Comparison of ENCODE assay signal across 8 cellular contexts in the genomic region with DNA sequence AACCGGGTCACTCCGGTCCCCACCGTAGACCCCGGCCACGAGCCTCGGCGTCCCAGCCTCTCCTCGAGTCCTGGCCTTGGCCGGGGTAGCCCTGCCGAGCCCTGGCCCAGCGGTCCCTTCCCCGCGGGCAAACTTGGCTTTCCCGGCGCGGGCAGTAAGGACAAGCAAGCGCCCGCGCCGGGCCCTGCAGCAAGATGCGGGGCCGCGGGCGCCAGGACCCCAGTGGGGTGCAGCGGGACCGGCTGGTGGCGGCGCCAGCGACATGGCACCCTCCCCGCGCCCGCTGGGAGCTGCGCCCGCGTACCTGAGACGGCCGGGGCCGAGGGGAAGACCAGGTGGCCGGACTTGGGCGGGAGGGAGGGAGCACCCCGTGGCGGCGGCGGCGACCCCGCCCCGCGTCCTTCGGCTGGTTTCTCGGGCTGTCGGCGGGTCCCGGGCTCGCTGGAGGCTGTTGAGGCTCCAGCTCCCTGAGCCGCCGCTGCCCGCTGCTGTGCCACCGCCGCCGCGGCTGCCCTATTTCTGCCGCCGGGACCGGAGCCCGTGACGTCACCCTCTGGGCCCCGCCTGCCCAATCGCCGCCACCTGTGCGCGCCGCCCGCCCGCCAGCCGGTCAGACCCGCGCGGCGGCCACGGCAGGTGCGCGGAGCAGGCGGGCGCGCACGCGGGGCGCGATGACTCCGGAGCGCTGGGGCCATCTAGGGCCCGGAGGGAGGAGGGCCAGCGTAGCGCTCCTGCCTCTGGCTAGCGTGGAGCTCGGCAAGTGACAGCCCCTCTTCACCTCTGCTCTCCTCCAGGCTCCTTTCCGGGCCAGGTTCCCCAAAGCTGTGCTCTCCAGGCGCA. TPM values are rescaled to one million over a fixed set of nuclear protein-coding genes. Genes with fewer than 3 reads are reported as not detected.
DNase-seq lines count a peak whose midpoint lies in the region; ATAC-seq and TF ChIP-seq lines count a peak whose summit lies in the region.

A gene (minus strand): TSS at position 521 of the 840 bp plus-strand sequence.

- H3K4me1 ChIP-seq in breast epithelium (peaks cover 0 to 10% of the 10 kb centered on the region in 2 donors), stomach (peaks cover 21 to 27% (median 25%) of the 10 kb centered on the region in 4 donors), osteoblast (ENCODE audit: insufficient read depth, low read length) (no peaks in the 10 kb centered on the region)

- no peak within 1 kb of the TSS for H2AFZ ChIP-seq in osteoblast (ENCODE audit: low read length)

- H3K79me2 ChIP-seq in osteoblast (ENCODE audit: insufficient read depth, low read length): no peaks in the 10 kb centered on the region

- H3K36me3 ChIP-seq in breast epithelium: no peaks in the 10 kb centered on the region
- no peaks in the 10 kb centered on the region for H3K36me3 ChIP-seq in stomach
- no peaks in the 10 kb centered on the region for H3K36me3 ChIP-seq in osteoblast (ENCODE audit: insufficient read depth, low read length)

- intact Hi-C loops in breast epithelium (cut with DNase I; ENCODE audit: low total_unique reads): no loop called here
- intact Hi-C loops in lower leg skin (cut with DNase I; ENCODE audit: low total_unique reads): loop anchor here (10.0 kb wide), 1 partner anchor 917 kb away; no protein-coding TSS in a partner anchor
- intact Hi-C loops in stomach (cut with DNase I; ENCODE audit: low total_unique reads): no loop called here
- intact Hi-C loops in posterior vena cava (cut with DNase I): no loop called here

- DNase-seq in GM13977 (ENCODE audit: low spot score) (peak; percentile 59), NCI-H510A treated with DMSO at 0.1 percent for 48 hours (lab: John Stamatoyannopoulos, UW) (peak; percentile 51), breast epithelium (ENCODE audit: low spot score in 2 of 2) (peak in 1 of 2 donors; percentile 71), lower leg skin (ENCODE audit: low spot score in 2 of 2) (no peak), stomach (peak; percentile 67), osteoblast (ENCODE audit: insufficient read length, low spot score, missing footprints) (no peak), posterior vena cava (ENCODE audit: low spot score) (no peak)

- no peak for TF ChIP-seq EP300 in stomach (IDR thresholded peaks at IDR 0.05)

- H3K4me3 ChIP-seq in breast epithelium: peak within 1 kb of the TSS; percentile 22 to 64 (median 52)
- H3K4me3 ChIP-seq in lower leg skin (ENCODE audit: low read depth, poor library complexity, severe bottlenecking): peak within 1 kb of the TSS; percentile 10
- peak within 1 kb of the TSS; percentile 44 to 63 (median 52) for H3K4me3 ChIP-seq in stomach
- no peak within 1 kb of the TSS for H3K4me3 ChIP-seq in osteoblast (ENCODE audit: insufficient read depth, low read length)

- H3K9me3 ChIP-seq in breast epithelium (no peaks in the 10 kb centered on the region), stomach (no peaks in the 10 kb centered on the region), osteoblast (ENCODE audit: low read depth, low read length) (no peaks in the 10 kb centered on the region)

- TF ChIP-seq CTCF in GM13977 (IDR thresholded peaks at IDR 0.05; ENCODE audit: extremely low read depth, insufficient read depth, missing control alignments) (peak; percentile 14), breast epithelium (IDR thresholded peaks at IDR 0.05) (no peak), lower leg skin (IDR thresholded peaks at IDR 0.05) (no peak), stomach (IDR thresholded peaks at IDR 0.05) (no peak), osteoblast (IDR thresholded peaks at IDR 0.05; ENCODE audit: extremely low read depth, low read depth, low read length) (no peak)

- 1 to 2% methylated on average over 16 to 48 of the region's 98 CpGs for WGBS in lower leg skin, 2 donors
- 1 to 4% (median 2%) methylated on average over 15 to 97 of the region's 98 CpGs for WGBS in stomach, 5 donors

- H3K27me3 ChIP-seq in breast epithelium (peaks cover 0 to 55% of the 10 kb centered on the region in 2 donors), stomach (peaks cover 5 to 79% (median 52%) of the 10 kb centered on the region in 3 donors), osteoblast (ENCODE audit: insufficient read depth, low read length) (peaks cover 60% of the 10 kb centered on the region)

- H4K20me1 ChIP-seq in osteoblast (ENCODE audit: insufficient read depth, low read length): no peaks in the 10 kb centered on the region

- no peak within 1 kb of the TSS for H3K4me2 ChIP-seq in osteoblast (ENCODE audit: insufficient read depth, low read length)

- ATAC-seq in GM18520 (IDR thresholded peaks at IDR 0.05; ENCODE audit: unreplicated experiment): no peak

- in situ Hi-C loops in GM13977 (cut with MboI; ENCODE audit: low pct_unique_long_range_greater_than_20kb, low sequenced_read_pairs, unreplicated experiment): no loop called here

- H3K27ac ChIP-seq in breast epithelium (no peak within 1 kb of the TSS), stomach (peak within 1 kb of the TSS in 1 of 5 donors; percentile 11), osteoblast (ENCODE audit: low read depth, low read length) (no peak within 1 kb of the TSS)

- TF ChIP-seq POLR2A in breast epithelium (IDR thresholded peaks at IDR 0.05) (no peak), lower leg skin (IDR thresholded peaks at IDR 0.05) (no peak), stomach (IDR thresholded peaks at IDR 0.05) (no peak)

RNA-seq across cellular contexts. Expression of the gene that starts here (rescaled TPM):
- total RNA-seq in breast epithelium: under 1 TPM; 0.16 to 0.98 (median 0.88) TPM
- total RNA-seq in lower leg skin: 1 to 10 TPM; 5.1 to 8.3 (median 6.0) TPM
- total RNA-seq in stomach: under 1 TPM in 1 of 5 donors, not detected in 4; 0.37 TPM
- under 1 TPM in 1 of 3 donors, not detected in 2; 0.55 TPM for polyA plus RNA-seq in stomach
- total RNA-seq in osteoblast: not detected in 2 replicates
- under 1 TPM in 1 of 2 donors, not detected in 1; 0.46 TPM for total RNA-seq in posterior vena cava

Comparison
In these comparisons a context has a peak if more than half of its experiments do, and no peak if none do; other contexts are left out.
1. Peak in DNase-seq and H3K4me3 ChIP-seq in stomach; RNA of the gene not detected or under 1 TPM.
2. DNase-seq: peak in GM13977 (single experiment) and NCI-H510A treated with DMSO at 0.1 percent for 48 hours (single experiment); none in lower leg skin (0 of 2), osteoblast (single experiment) and posterior vena cava (single experiment).